In genomic region chr20:53334861-53335260, GRCh38 we compare ENCODE assay signal across 33 cellular contexts.
A peak's percentile ranks its signal among the peaks of the same experiment; 100 is the strongest.
DNase-seq lines count a peak whose midpoint lies in the region; ATAC-seq and TF ChIP-seq lines count a peak whose summit lies in the region.
"Had no signal": no experiment of that assay in that cellular context is flagged by ENCODE, and none has a peak within 500 bp of the region (broad histone marks: within the 10 kb centered on the region; RNA-seq: fewer than 3 reads in every experiment).

No MANE protein-coding gene starts in this region.

- no peak overlapping the region for H4K12ac ChIP-seq in trophoblast cell (ENCODE audit: low read depth, low read length)

- peaks cover 2% of the 10 kb centered on the region for H3K79me2 ChIP-seq in trophoblast cell (ENCODE audit: control insufficient read depth, insufficient read depth, low read length, poor library complexity)

- no peak overlapping the region for H3K14ac ChIP-seq in trophoblast cell (ENCODE audit: low read length)

- no peak overlapping the region for H3K4ac ChIP-seq in trophoblast cell (ENCODE audit: low read depth, low read length)

- TF ChIP-seq CTCF in left ventricle myocardium inferior (IDR thresholded peaks at IDR 0.05; ENCODE audit: borderline replicate concordance) (no peak), glutamatergic neuron (IDR thresholded peaks at IDR 0.05; ENCODE audit: partially characterized antibody, unreplicated experiment) (no peak)

- 98% methylated on average over 8 of the region's 8 CpGs for WGBS in right cardiac atrium
- WGBS in trophoblast cell (ENCODE audit: extremely low coverage, insufficient coverage, insufficient read length), result no CpG with 5 or more reads among the region's 8 CpGs

- peaks cover 41% of the 10 kb centered on the region for H3K4me1 ChIP-seq in left ventricle myocardium inferior
- no peaks in the 10 kb centered on the region for H3K4me1 ChIP-seq in right cardiac atrium (ENCODE audit: control insufficient read depth, insufficient read depth, low read length)
- H3K4me1 ChIP-seq in trophoblast cell (ENCODE audit: control insufficient read depth in 1 of 2, insufficient read depth in 2 of 2, low read length in 2 of 2), result peaks cover 13 to 16% of the 10 kb centered on the region in 2 experiments
- H3K4me1 ChIP-seq: BLaER1; BLaER1 treated with 17β-estradiol and CSF1 and Interleukin-3, amounts not matched to agents 10 nM and 100 nM had no signal

- no peak overlapping the region for H2BK5ac ChIP-seq in trophoblast cell (ENCODE audit: low read depth, low read length, poor library complexity)

- no peaks in the 10 kb centered on the region for H3K36me3 Mint-ChIP-seq in glutamatergic neuron (ENCODE audit: unreplicated experiment)
- H3K36me3 Mint-ChIP-seq: CD14-positive monocyte; CD4-positive, alpha-beta memory T cell; CD4-positive, CD25-positive, alpha-beta regulatory T cell; CD8-positive, alpha-beta T cell had no signal

- H4K91ac ChIP-seq in trophoblast cell (ENCODE audit: low read depth, low read length), result no peak overlapping the region

- H3K4me3 ChIP-seq in left ventricle myocardium inferior (no peak overlapping the region), right cardiac atrium (ENCODE audit: low read length) (no peak overlapping the region), trophoblast cell (ENCODE audit: low read depth, low read length) (no peak overlapping the region)
- H3K4me3 ChIP-seq: A549; BLaER1; BLaER1 treated with 17β-estradiol and CSF1 and Interleukin-3, amounts not matched to agents 10 nM and 100 nM had no signal

- H3K27ac ChIP-seq in left ventricle myocardium inferior (replicated peaks) (peak overlapping the region; percentile 46), right cardiac atrium (ENCODE audit: low read length) (no peak overlapping the region), trophoblast cell (ENCODE audit: low read depth, low read length) (no peak overlapping the region)
- H3K27ac ChIP-seq: 22Rv1; A549; BLaER1; BLaER1 treated with 17β-estradiol and CSF1 and Interleukin-3, amounts not matched to agents 10 nM and 100 nM; C4-2B had no signal

- intact Hi-C loops in left ventricle myocardium inferior (cut with micrococcal nuclease), result loop anchor here (5.0 kb wide), 1 partner anchor 72 kb away; no protein-coding TSS in a partner anchor
- intact Hi-C loops in right cardiac atrium (cut with DNase I), result no loop called here

- H3K36me3 ChIP-seq in left ventricle myocardium inferior (no peaks in the 10 kb centered on the region), trophoblast cell (ENCODE audit: control insufficient read depth in 1 of 2, insufficient read depth in 2 of 2, low read length in 2 of 2) (no peaks in the 10 kb centered on the region)
- H3K36me3 ChIP-seq: BE2C; BLaER1; BLaER1 treated with 17β-estradiol and CSF1 and Interleukin-3, amounts not matched to agents 10 nM and 100 nM had no signal

- H3K18ac ChIP-seq in trophoblast cell (ENCODE audit: low read length), result no peak overlapping the region

- no peak overlapping the region for H2AK5ac ChIP-seq in trophoblast cell (ENCODE audit: low read length)

- no peak for DNase-seq in left ventricle myocardium inferior
- DNase-seq in right cardiac atrium, result no peak
- DNase-seq in glutamatergic neuron, result no peak
- peak; percentile 88 to 92 for DNase-seq in trophoblast cell
- DNase-seq in NCI-H345 treated with DMSO at 0.1 percent for 48 hours (lab: John Stamatoyannopoulos, UW; ENCODE audit: unreplicated experiment), result no peak
- DNase-seq: 8988T; ACHN; AML-193; BE2C; C1 segment of cervical spinal cord; Caco-2; Calu3; CD4-positive, alpha-beta memory T cell; CD4-positive, alpha-beta T cell; CD4-positive, CD25-positive, alpha-beta regulatory T cell; CD8-positive, alpha-beta memory T cell; CD8-positive, alpha-beta T cell; COR-L47; DMS 273 treated with DMSO at 0.1 percent for 48 hours; DMS153; DMS53; DMS79; DMS79 treated with DMSO at 0.1 percent for 48 hours; DND-41; EL had no signal

- H3K9me3 ChIP-seq in left ventricle myocardium inferior (replicated peaks), result no peaks in the 10 kb centered on the region
- H3K9me3 ChIP-seq in right cardiac atrium (ENCODE audit: control insufficient read depth, low read length), result no peaks in the 10 kb centered on the region
- H3K9me3 ChIP-seq in trophoblast cell (ENCODE audit: insufficient read depth, low read depth, low read length), result no peaks in the 10 kb centered on the region
- H3K9me3 ChIP-seq: A549; BE2C; BLaER1; BLaER1 treated with 17β-estradiol and CSF1 and Interleukin-3, amounts not matched to agents 10 nM and 100 nM; Caco-2 had no signal

- H3K9me3 Mint-ChIP-seq in glutamatergic neuron (ENCODE audit: unreplicated experiment), result peaks cover 2% of the 10 kb centered on the region
- H3K9me3 Mint-ChIP-seq: CD4-positive, alpha-beta T cell; CD8-positive, alpha-beta memory T cell; CD8-positive, alpha-beta T cell had no signal

- H3K27me3 Mint-ChIP-seq in glutamatergic neuron (ENCODE audit: unreplicated experiment), result peaks cover 5% of the 10 kb centered on the region
- H3K27me3 Mint-ChIP-seq: CD4-positive, alpha-beta T cell; CD4-positive, CD25-positive, alpha-beta regulatory T cell had no signal

- peak overlapping the region; percentile 54 for H3K27ac Mint-ChIP-seq in glutamatergic neuron (ENCODE audit: unreplicated experiment)
- H3K27ac Mint-ChIP-seq: B cell; CD14-positive monocyte; CD4-positive, alpha-beta memory T cell; CD4-positive, alpha-beta T cell; CD8-positive, alpha-beta memory T cell; CD8-positive, alpha-beta T cell had no signal

- no peaks in the 10 kb centered on the region for H3K27me3 ChIP-seq in left ventricle myocardium inferior (ENCODE audit: low read depth)
- H3K27me3 ChIP-seq in right cardiac atrium (ENCODE audit: control insufficient read depth, insufficient read depth), result no peaks in the 10 kb centered on the region
- H3K27me3 ChIP-seq in trophoblast cell (ENCODE audit: insufficient read depth, low read length), result no peaks in the 10 kb centered on the region
- H3K27me3 ChIP-seq: BE2C; BLaER1; BLaER1 treated with 17β-estradiol and CSF1 and Interleukin-3, amounts not matched to agents 10 nM and 100 nM had no signal

- H3K4me3 Mint-ChIP-seq in glutamatergic neuron (ENCODE audit: unreplicated experiment), result no peak overlapping the region
- H3K4me3 Mint-ChIP-seq: B cell; CD14-positive monocyte; CD4-positive, alpha-beta memory T cell; CD4-positive, alpha-beta T cell; CD8-positive, alpha-beta memory T cell; CD8-positive, alpha-beta T cell had no signal

- no peak overlapping the region for H4K8ac ChIP-seq in trophoblast cell (ENCODE audit: low read depth, low read length)

- no peak overlapping the region for H3K23ac ChIP-seq in trophoblast cell (ENCODE audit: low read length)

- peaks cover 22% of the 10 kb centered on the region for H3K4me1 Mint-ChIP-seq in glutamatergic neuron (ENCODE audit: low read depth, unreplicated experiment)
- H3K4me1 Mint-ChIP-seq: B cell; CD14-positive monocyte; CD4-positive, CD25-positive, alpha-beta regulatory T cell; CD8-positive, alpha-beta memory T cell had no signal

- H2AFZ ChIP-seq in trophoblast cell (ENCODE audit: insufficient read depth, low read length, poor library complexity), result no peak overlapping the region

- H2BK120ac ChIP-seq in trophoblast cell (ENCODE audit: insufficient read depth, low read length, poor library complexity), result peak overlapping the region; percentile 34

- H3K4me2 ChIP-seq in trophoblast cell (ENCODE audit: low read length), result no peak overlapping the region
- H3K4me2 ChIP-seq: A549; BLaER1; BLaER1 treated with 17β-estradiol and CSF1 and Interleukin-3, amounts not matched to agents 10 nM and 100 nM had no signal

- H3K9ac ChIP-seq in trophoblast cell (ENCODE audit: low read length), result no peak overlapping the region
- H3K9ac ChIP-seq: BLaER1; BLaER1 treated with 17β-estradiol and CSF1 and Interleukin-3, amounts not matched to agents 10 nM and 100 nM had no signal

- no peak overlapping the region for H2BK12ac ChIP-seq in trophoblast cell (ENCODE audit: low read length)

- ATAC-seq in right cardiac atrium (no peak), GM19463 (IDR thresholded peaks at IDR 0.05; ENCODE audit: unreplicated experiment) (no peak)
- ATAC-seq: A549; CD8-positive, alpha-beta T cell had no signal

- H3K79me1 ChIP-seq in trophoblast cell (ENCODE audit: low read length), result peaks cover 14% of the 10 kb centered on the region

Comparison
In these comparisons a context has a peak if more than half of its experiments do, and no peak if none do; other contexts are left out.
1. DNase-seq: peak in trophoblast cell (2 of 2); none in left ventricle myocardium inferior (single experiment), right cardiac atrium (0 of 3), glutamatergic neuron (single experiment) and NCI-H345 treated with DMSO at 0.1 percent for 48 hours (single experiment).